22 cellular contexts compared by ENCODE assay signal in the genomic region with DNA sequence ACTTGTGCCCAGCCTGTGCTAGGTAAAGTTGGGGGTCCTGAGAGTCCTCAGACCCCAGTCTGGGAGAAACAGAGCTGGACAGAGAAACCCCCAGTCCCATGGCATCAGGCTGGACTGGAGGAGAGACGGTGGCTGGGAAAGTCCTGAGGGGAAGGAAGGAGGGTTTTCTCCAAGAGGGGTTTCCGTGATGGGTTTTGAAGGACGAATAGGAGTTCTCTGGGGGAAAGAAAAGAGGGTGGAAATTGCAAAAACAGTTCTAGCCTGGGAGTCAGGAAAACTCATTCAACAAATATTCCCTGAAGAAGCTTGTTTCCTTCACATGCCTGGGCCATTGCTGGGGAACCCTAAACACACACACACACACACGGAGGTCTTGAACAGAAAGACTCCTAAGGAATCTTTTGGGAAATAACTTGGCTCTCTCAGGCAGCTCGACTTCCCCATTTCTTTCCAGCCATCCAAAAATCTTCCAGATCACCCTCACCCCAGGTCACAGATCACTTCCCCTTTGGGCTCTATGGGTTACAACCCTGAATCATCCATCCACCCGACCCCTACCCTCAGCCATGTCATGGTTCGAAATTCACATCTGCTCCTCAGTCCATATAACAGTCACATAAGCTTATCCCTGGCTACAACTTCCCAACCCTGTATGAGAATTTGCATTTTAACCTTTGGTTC. TPM values are rescaled to one million over a fixed set of nuclear protein-coding genes. Genes with fewer than 3 reads are reported as not detected.
DNase-seq lines count a peak whose midpoint lies in the region; ATAC-seq and TF ChIP-seq lines count a peak whose summit lies in the region.
"Had no signal": no experiment of that assay in that cellular context is flagged by ENCODE, and none has a peak within 500 bp of the region (broad histone marks: within the 10 kb centered on the region; RNA-seq: fewer than 3 reads in every experiment).

No MANE protein-coding gene starts in this region.

- no peak for TF ChIP-seq CTCF in neural crest cell (conservative IDR thresholded peaks at IDR 0.05)

- intact Hi-C loops in head of caudate nucleus (cut with DNase I): no loop called here

- H3K27me3 ChIP-seq in BLaER1: no peaks in the 10 kb centered on the region
- H3K27me3 ChIP-seq: Peyer's patch had no signal

- no peaks in the 10 kb centered on the region for H3K36me3 Mint-ChIP-seq in neural crest cell (ENCODE audit: low read depth)
- H3K36me3 Mint-ChIP-seq: CD8-positive, alpha-beta T cell had no signal

- H3K4me1 Mint-ChIP-seq in neural crest cell: peaks cover 23% of the 10 kb centered on the region

- peaks cover 46% of the 10 kb centered on the region for H3K4me1 ChIP-seq in BLaER1

- H4K20me1 ChIP-seq in BLaER1: no peaks in the 10 kb centered on the region

- no peak for ATAC-seq in GM18873 (IDR thresholded peaks at IDR 0.05; ENCODE audit: low FRiP score, unreplicated experiment)
- ATAC-seq: CD8-positive, alpha-beta T cell had no signal

- H3K27ac ChIP-seq in BLaER1: no peak overlapping the region
- H3K27ac ChIP-seq: Peyer's patch had no signal

- peak overlapping the region; percentile 29; the same call in 1 of the 2 replicates for H3K4me2 ChIP-seq in BLaER1

- no peaks in the 10 kb centered on the region for H3K9me3 ChIP-seq in BLaER1
- H3K9me3 ChIP-seq: HAP-1 had no signal

- H3K36me3 ChIP-seq in BLaER1: no peaks in the 10 kb centered on the region
- H3K36me3 ChIP-seq: HAP-1, Peyer's patch had no signal

- H3K9me3 Mint-ChIP-seq in neural crest cell: peaks cover 2% of the 10 kb centered on the region
- H3K9me3 Mint-ChIP-seq: CD8-positive, alpha-beta T cell; T-helper 1 cell treated with Interleukin-12 subunit alpha and Interleukin-12 subunit beta and Interleukin-4 antibody, amounts not matched to agents 30 μg/mL and 1 μg/mL, for 36 hours had no signal

- H3K9ac ChIP-seq in BLaER1: no peak overlapping the region

- DNase-seq in Kasumi-1 (lab: John Stamatoyannopoulos, UW) (peak; percentile 34 to 61), OCI-M1 (lab: John Stamatoyannopoulos, UW) (peak; percentile 8), neural crest cell (ENCODE audit: low read depth, low spot score) (no peak), cerebellar nuclear complex (lab: John Stamatoyannopoulos, UW) (no peak), head of caudate nucleus (no peak)
- DNase-seq: C1 segment of cervical spinal cord; CD8-positive, alpha-beta T cell; DMS 273 treated with DMSO at 0.1 percent for 48 hours; DND-41; NCI-H1092; NCI-H1417 treated with DMSO at 0.1 percent for 48 hours; NCI-H1694 treated with DMSO at 0.1 percent for 48 hours; NCI-H2081; NCI-H2227 treated with DMSO at 0.1 percent for 48 hours; NCI-H526 treated with DMSO at 0.1 percent for 48 hours; Peyer's patch; SHP77 treated with DMSO at 0.1 percent for 48 hours; SW 1271 had no signal

- peaks cover 41% of the 10 kb centered on the region for H3K27me3 Mint-ChIP-seq in neural crest cell (ENCODE audit: low read depth)

- peak overlapping the region; percentile 14 for H3K27ac Mint-ChIP-seq in neural crest cell (ENCODE audit: unreplicated experiment)
- H3K27ac Mint-ChIP-seq: CD8-positive, alpha-beta T cell; T-helper 1 cell treated with Interleukin-12 subunit alpha and Interleukin-12 subunit beta and Interleukin-4 antibody, amounts not matched to agents 30 μg/mL and 1 μg/mL, for 36 hours had no signal

- H3K4me3 ChIP-seq in BLaER1: no peak overlapping the region
- H3K4me3 ChIP-seq: HAP-1, Peyer's patch had no signal

- H3K4me3 Mint-ChIP-seq in neural crest cell: no peak overlapping the region
- H3K4me3 Mint-ChIP-seq: CD8-positive, alpha-beta T cell; T-helper 1 cell treated with Interleukin-12 subunit alpha and Interleukin-12 subunit beta and Interleukin-4 antibody, amounts not matched to agents 30 μg/mL and 1 μg/mL, for 36 hours had no signal

RNA-seq across cellular contexts. Expression of gene COLGALT1, which starts 47.6 kb away (rescaled TPM):
- 78.4 and 81.7 TPM in 2 replicates for total RNA-seq in neural crest cell

Comparison
In these comparisons a context has a peak if more than half of its experiments do, and no peak if none do; other contexts are left out.
1. DNase-seq: peak in Kasumi-1 (2 of 2) and OCI-M1 (single experiment); none in neural crest cell (single experiment), cerebellar nuclear complex (0 of 2) and head of caudate nucleus (0 of 42).